ENCODE assay signal across 1 cellular context in genomic region chr5:81269751-81270686, GRCh38.
TF ChIP-seq lines count a peak whose summit lies in the region.

No MANE protein-coding gene starts in this region.

TF ChIP-seq in HepG2, 621 proteins besides CTCF, POLR2A, EP300 and RAD21 (continued from another document):
- TF ChIP-seq ZNF687 (CRISPR knock-in tag; IDR thresholded peaks at IDR 0.05) (peak; percentile 33; the same call in 1 of the 2 replicates), POGZ (CRISPR knock-in tag; IDR thresholded peaks at IDR 0.05) (peak; percentile 6; the same call in 1 of the 2 replicates), ZMYM4 (CRISPR knock-in tag; IDR thresholded peaks at IDR 0.05) (peak; percentile 19; the same call in 1 of the 2 replicates), ZFP90 (CRISPR knock-in tag; IDR thresholded peaks at IDR 0.05; ENCODE audit: borderline replicate concordance) (0 out of 2 replicates have a peak, but pooled peaks have one; percentile 32), SOX13 (IDR thresholded peaks at IDR 0.05) (no peak), SOX13 (CRISPR knock-in tag; conservative IDR thresholded peaks at IDR 0.05 in 1 of 2, IDR thresholded peaks at IDR 0.05 in 1 of 2) (no peak), ZNF660 (CRISPR knock-in tag; IDR thresholded peaks at IDR 0.05; ENCODE audit: borderline replicate concordance, low read depth) (no peak)
